In the genomic region with DNA sequence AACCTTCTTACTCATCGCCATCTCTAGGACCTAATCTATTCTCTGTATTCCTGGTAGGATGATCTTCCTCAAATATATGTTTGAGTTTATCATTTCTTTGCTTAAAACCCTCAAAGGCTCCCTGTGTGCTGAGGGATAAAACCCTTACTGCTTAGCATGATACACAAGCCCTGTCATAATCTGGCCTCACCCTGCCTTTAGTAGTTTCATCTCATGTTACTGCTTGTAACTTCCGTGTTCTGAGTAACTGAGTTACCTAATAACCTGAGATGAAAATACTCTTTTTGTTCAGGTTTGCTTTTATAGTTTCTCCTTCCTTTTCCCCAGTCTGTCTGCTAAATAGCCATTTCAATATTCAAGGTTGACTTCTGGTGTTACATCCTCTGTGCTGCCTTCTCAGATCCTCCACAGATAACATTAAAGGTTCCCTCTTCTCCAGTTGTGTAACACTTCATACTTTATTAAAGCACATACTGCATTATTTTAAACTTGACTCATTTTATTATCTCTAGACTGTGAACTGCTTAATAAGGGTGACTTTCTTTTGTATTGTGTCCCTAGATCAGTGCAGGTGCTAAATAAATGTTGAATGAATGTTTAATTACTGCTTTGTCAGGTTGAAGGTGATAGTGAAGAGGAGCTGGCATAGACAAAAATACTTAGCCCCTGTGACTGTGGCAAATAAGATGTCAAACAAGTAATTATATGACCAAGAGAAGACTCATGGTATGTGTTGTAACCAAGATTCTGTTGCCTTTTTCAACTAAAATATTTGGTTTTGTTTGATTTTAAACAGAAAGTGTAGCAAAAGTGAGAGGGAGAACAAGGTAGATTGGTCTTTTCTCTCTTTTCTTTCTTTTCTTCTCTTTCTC, we compare ENCODE assay signal across 10 cellular contexts. TPM values are rescaled to one million over a fixed set of nuclear protein-coding genes. Genes with fewer than 3 reads are reported as not detected.
A peak's percentile ranks its signal among the peaks of the same experiment; 100 is the strongest.
DNase-seq lines count a peak whose midpoint lies in the region; ATAC-seq and TF ChIP-seq lines count a peak whose summit lies in the region.
"Had no signal": no experiment of that assay in that cellular context is flagged by ENCODE, and none has a peak within 500 bp of the region (broad histone marks: within the 10 kb centered on the region; RNA-seq: fewer than 3 reads in every experiment).

No MANE protein-coding gene starts in this region.

- peak overlapping the region; percentile 41 to 63 for H3K9ac ChIP-seq in mucosa of rectum (ENCODE audit: low read depth in 1 of 2, low read length in 2 of 2)

- H3K4me1 Mint-ChIP-seq in MCF 10A (ENCODE audit: insufficient read depth, unreplicated experiment): peaks cover 39% of the 10 kb centered on the region

- peak overlapping the region; percentile 19 for H3K4me3 Mint-ChIP-seq in MCF 10A (ENCODE audit: unreplicated experiment)

- BruUV-seq in MCF 10A (replicated peaks; lab: Mats Ljungman, UMichigan) (no TSS peak), A673 (replicated peaks; lab: Mats Ljungman, UMichigan) (no TSS peak)

- TF ChIP-seq CTCF in MCF 10A (IDR thresholded peaks at IDR 0.05; ENCODE audit: unreplicated experiment) (no peak), A673 (conservative IDR thresholded peaks at IDR 0.05; ENCODE audit: low read depth, low read length) (no peak)

- H3K27me3 ChIP-seq in mucosa of rectum (ENCODE audit: control insufficient read depth in 2 of 2, insufficient read depth in 2 of 2, low read length in 2 of 2): no peaks in the 10 kb centered on the region
- H3K27me3 ChIP-seq in A673 (replicated peaks; ENCODE audit: insufficient read depth, low read depth, low read length, poor library complexity): no peaks in the 10 kb centered on the region

- H3K27me3 Mint-ChIP-seq in MCF 10A (ENCODE audit: insufficient read depth, unreplicated experiment): no peaks in the 10 kb centered on the region

- POLR2A ChIA-PET in MCF 10A (lab: Yijun Ruan, JAX): interaction anchor here (0.7 to 1.8 kb wide), 11 partner anchors 12 to 217 kb away, joined by 3 to 8 read pairs (median 4); a partner anchor contains a TSS
- POLR2A ChIA-PET in A673 (lab: Charles Lee; ENCODE audit: low non-redundant PET): no interaction called here

- peak overlapping the region; percentile 5 to 23 for H3K4me3 ChIP-seq in mucosa of rectum (ENCODE audit: low read length in 2 of 2)
- H3K4me3 ChIP-seq in A673 (ENCODE audit: low read depth, low read length, poor library complexity, severe bottlenecking): no peak overlapping the region

- H3K36me3 Mint-ChIP-seq in MCF 10A (ENCODE audit: insufficient read depth, unreplicated experiment): peaks cover 15% of the 10 kb centered on the region

- H3K4me1 ChIP-seq in mucosa of rectum (ENCODE audit: control insufficient read depth in 2 of 2, insufficient read depth in 2 of 2, low read length in 2 of 2) (peaks cover 9 to 20% of the 10 kb centered on the region in 2 donors), A673 (ENCODE audit: insufficient read depth, low read length, poor library complexity, severe bottlenecking) (peaks cover 29% of the 10 kb centered on the region)

- peak overlapping the region; percentile 83 for H3K27ac Mint-ChIP-seq in MCF 10A (ENCODE audit: low read depth, unreplicated experiment)

- H3K36me3 ChIP-seq in mucosa of rectum (ENCODE audit: control insufficient read depth in 2 of 2, insufficient read depth in 2 of 2, low read length in 2 of 2) (no peaks in the 10 kb centered on the region), A673 (ENCODE audit: insufficient read depth, low read length, poor library complexity, severe bottlenecking) (no peaks in the 10 kb centered on the region)

- intact Hi-C loops in MCF 10A (cut with micrococcal nuclease) (no loop called here), A673 (cut with micrococcal nuclease; ENCODE audit: unreplicated experiment) (no loop called here)

- ATAC-seq in HG03354 (IDR thresholded peaks at IDR 0.05; ENCODE audit: poor library complexity, severe bottlenecking, unreplicated experiment) (peak; percentile 53), GM21360 (IDR thresholded peaks at IDR 0.05; ENCODE audit: unreplicated experiment) (no peak)

- DNase-seq in EH (ENCODE audit: low read depth): peak; percentile 38
- DNase-seq in MCF 10A (ENCODE audit: unreplicated experiment): peak; percentile 76
- no peak for DNase-seq in A673 (ENCODE audit: low spot score)
- DNase-seq in NCI-H1105 (lab: John Stamatoyannopoulos, UW): no peak
- no peak for DNase-seq in NCI-H446 treated with DMSO at 0.1 percent for 48 hours (lab: John Stamatoyannopoulos, UW)
- DNase-seq: activated T-cell treated with anti-CD3 and anti-CD28 coated beads for 4 hours; stimulated activated CD4-positive, alpha-beta T cell treated with anti-CD3 and anti-CD28 coated beads, Interleukin-2, amount 100 ng/mL, for 48 hours had no signal

- H3K9me3 ChIP-seq in mucosa of rectum (ENCODE audit: control insufficient read depth in 2 of 2, low read length in 2 of 2) (no peaks in the 10 kb centered on the region), A673 (ENCODE audit: low read depth, low read length, poor library complexity, severe bottlenecking) (no peaks in the 10 kb centered on the region)

- CTCF ChIA-PET in MCF 10A (lab: Yijun Ruan, JAX): interaction anchor here (0.6 to 1.6 kb wide), 3 partner anchors 12 to 1093 kb away, joined by 3 to 4 read pairs (median 3); no protein-coding TSS in a partner anchor
- CTCF ChIA-PET in A673 (lab: Charles Lee): no interaction called here

- no peaks in the 10 kb centered on the region for H3K9me3 Mint-ChIP-seq in MCF 10A (ENCODE audit: unreplicated experiment)

- peak overlapping the region; percentile 82 to 86 for H3K27ac ChIP-seq in mucosa of rectum (ENCODE audit: low read depth in 2 of 2, low read length in 2 of 2)
- H3K27ac ChIP-seq in A673 (ENCODE audit: low read depth, low read length, poor library complexity, severe bottlenecking): no peak overlapping the region

RNA-seq across cellular contexts. Expression of a gene that starts 47.8 kb away (rescaled TPM):
- total RNA-seq in MCF 10A (2022) (35.8 and 46.4 TPM in 2 replicates), A673 (2021) (32.0 and 34.8 TPM in 2 replicates)

Comparison
In these comparisons a context has a peak if more than half of its experiments do, and no peak if none do; other contexts are left out.
1. DNase-seq: peak in EH (single experiment) and MCF 10A (single experiment); none in A673 (single experiment), NCI-H1105 (single experiment) and NCI-H446 treated with DMSO at 0.1 percent for 48 hours (single experiment).